Comparison of ENCODE assay signal across 1 cellular context in genomic region chr11:65221026-65221425, GRCh38.
TF ChIP-seq lines count a peak whose summit lies in the region.

No MANE protein-coding gene starts in this region.

TF ChIP-seq in HepG2, 621 proteins besides CTCF, POLR2A, EP300 and RAD21:
- TF ChIP-seq THAP9 (CRISPR knock-in tag; IDR thresholded peaks at IDR 0.05; ENCODE audit: borderline replicate concordance) (no peak), ZNF607 (CRISPR knock-in tag; IDR thresholded peaks at IDR 0.05; ENCODE audit: borderline replicate concordance) (no peak), ZBTB3 (CRISPR knock-in tag; IDR thresholded peaks at IDR 0.05; ENCODE audit: borderline replicate concordance, low read depth) (no peak), PLRG1 (conservative IDR thresholded peaks at IDR 0.05) (no peak), ZNF292 (CRISPR knock-in tag; IDR thresholded peaks at IDR 0.05; ENCODE audit: borderline replicate concordance, low read depth) (no peak), SOX5 (CRISPR knock-in tag; IDR thresholded peaks at IDR 0.05; ENCODE audit: borderline replicate concordance) (no peak), MYNN (CRISPR knock-in tag; IDR thresholded peaks at IDR 0.05; ENCODE audit: low read depth) (no peak), DMTF1 (CRISPR knock-in tag; IDR thresholded peaks at IDR 0.05) (no peak), ZNF274 (CRISPR knock-in tag; IDR thresholded peaks at IDR 0.05) (no peak), MTF1 (CRISPR knock-in tag; IDR thresholded peaks at IDR 0.05) (no peak), SATB2 (CRISPR knock-in tag; IDR thresholded peaks at IDR 0.05) (no peak), ZNF280B (CRISPR knock-in tag; IDR thresholded peaks at IDR 0.05; ENCODE audit: borderline replicate concordance) (no peak), ZNF251 (CRISPR knock-in tag; IDR thresholded peaks at IDR 0.05) (no peak), ZNF407 (CRISPR knock-in tag; IDR thresholded peaks at IDR 0.05; ENCODE audit: not compliant biosample characterization) (no peak)
TF ChIP-seq in HepG2: peak in this region for 0.
